Comparison of ENCODE assay signal across 9 cellular contexts in the genomic region with DNA sequence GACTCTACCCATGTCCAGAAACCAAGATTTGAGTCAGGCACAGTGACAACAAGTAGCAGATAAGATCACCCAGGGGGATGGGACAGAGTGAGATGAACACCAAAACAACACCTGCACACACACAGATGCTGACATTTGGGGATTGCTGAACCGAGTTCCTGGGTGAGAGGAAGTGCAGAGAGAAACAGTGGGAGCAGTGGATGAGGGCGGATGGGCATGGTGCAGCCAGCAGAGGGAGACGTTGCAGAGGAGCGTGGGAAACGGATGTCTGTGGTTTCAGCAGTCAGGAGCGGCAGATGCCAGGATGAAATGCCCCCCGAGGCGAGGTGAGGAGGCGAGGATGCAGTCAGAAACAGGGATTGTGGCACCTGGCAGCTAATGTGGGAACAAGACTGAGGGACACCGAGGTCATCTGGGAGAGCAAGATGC.
DNase-seq lines count a peak whose midpoint lies in the region; ATAC-seq and TF ChIP-seq lines count a peak whose summit lies in the region.
"Had no signal": no experiment of that assay in that cellular context is flagged by ENCODE, and none has a peak within 500 bp of the region (broad histone marks: within the 10 kb centered on the region; RNA-seq: fewer than 3 reads in every experiment).

No MANE protein-coding gene starts in this region.

- H3K36me3 ChIP-seq in brain microvascular endothelial cell (replicated peaks), result no peaks in the 10 kb centered on the region

- in situ Hi-C loops in brain microvascular endothelial cell (cut with HindIII; ENCODE audit: low pct_ligation_motif_present, low sequenced_read_pairs), result no loop called here

- peak overlapping the region; percentile 36 for H3K4me3 ChIP-seq in Jurkat, Clone E6-1 (ENCODE audit: low read length)
- H3K4me3 ChIP-seq in brain microvascular endothelial cell (ENCODE audit: low read depth, low read length) (no peak overlapping the region), retinal pigment epithelial cell (ENCODE audit: low read length) (no peak overlapping the region), coronary artery (no peak overlapping the region)

- TF ChIP-seq CTCF in brain microvascular endothelial cell (IDR thresholded peaks at IDR 0.05; ENCODE audit: low read depth, low read length, missing control alignments), result peak; percentile 79
- peak; percentile 46 for TF ChIP-seq CTCF in retinal pigment epithelial cell (conservative IDR thresholded peaks at IDR 0.05; ENCODE audit: low read depth, low read length)
- no peak for TF ChIP-seq CTCF in coronary artery (IDR thresholded peaks at IDR 0.05)

- no peak overlapping the region for H3K27ac ChIP-seq in brain microvascular endothelial cell
- no peak overlapping the region for H3K27ac ChIP-seq in coronary artery

- ATAC-seq in GM21576 (IDR thresholded peaks at IDR 0.05; ENCODE audit: unreplicated experiment), result no peak

- DNase-seq in activated T-cell treated with anti-CD3 and anti-CD28 coated beads, Interleukin-2, amount 50 U/mL, for 1 hour, result peak; percentile 36
- DNase-seq in activated T-cell treated with anti-CD3 and anti-CD28 coated beads for 4 hours (no peak), brain microvascular endothelial cell (peak; percentile 67), retinal pigment epithelial cell (ENCODE audit: low read depth) (no peak), amygdala (lab: John Stamatoyannopoulos, UW) (no peak), coronary artery (ENCODE audit: low spot score) (no peak)
- DNase-seq in Jurkat, Clone E6-1 (ENCODE audit: low read depth, low spot score), result peak; percentile 88
- DNase-seq: Calu3 had no signal

- H3K27me3 ChIP-seq in brain microvascular endothelial cell (replicated peaks), result no peaks in the 10 kb centered on the region

Comparison
In these comparisons a context has a peak if more than half of its experiments do, and no peak if none do; other contexts are left out.
1. DNase-seq: peak in activated T-cell treated with anti-CD3 and anti-CD28 coated beads, Interleukin-2, amount 50 U/mL, for 1 hour (single experiment), Jurkat, Clone E6-1 (single experiment) and brain microvascular endothelial cell (single experiment); none in activated T-cell treated with anti-CD3 and anti-CD28 coated beads for 4 hours (single experiment), retinal pigment epithelial cell (single experiment), amygdala (0 of 56) and coronary artery (single experiment).